Comparison of ENCODE assay signal across 17 cellular contexts in the genomic region with DNA sequence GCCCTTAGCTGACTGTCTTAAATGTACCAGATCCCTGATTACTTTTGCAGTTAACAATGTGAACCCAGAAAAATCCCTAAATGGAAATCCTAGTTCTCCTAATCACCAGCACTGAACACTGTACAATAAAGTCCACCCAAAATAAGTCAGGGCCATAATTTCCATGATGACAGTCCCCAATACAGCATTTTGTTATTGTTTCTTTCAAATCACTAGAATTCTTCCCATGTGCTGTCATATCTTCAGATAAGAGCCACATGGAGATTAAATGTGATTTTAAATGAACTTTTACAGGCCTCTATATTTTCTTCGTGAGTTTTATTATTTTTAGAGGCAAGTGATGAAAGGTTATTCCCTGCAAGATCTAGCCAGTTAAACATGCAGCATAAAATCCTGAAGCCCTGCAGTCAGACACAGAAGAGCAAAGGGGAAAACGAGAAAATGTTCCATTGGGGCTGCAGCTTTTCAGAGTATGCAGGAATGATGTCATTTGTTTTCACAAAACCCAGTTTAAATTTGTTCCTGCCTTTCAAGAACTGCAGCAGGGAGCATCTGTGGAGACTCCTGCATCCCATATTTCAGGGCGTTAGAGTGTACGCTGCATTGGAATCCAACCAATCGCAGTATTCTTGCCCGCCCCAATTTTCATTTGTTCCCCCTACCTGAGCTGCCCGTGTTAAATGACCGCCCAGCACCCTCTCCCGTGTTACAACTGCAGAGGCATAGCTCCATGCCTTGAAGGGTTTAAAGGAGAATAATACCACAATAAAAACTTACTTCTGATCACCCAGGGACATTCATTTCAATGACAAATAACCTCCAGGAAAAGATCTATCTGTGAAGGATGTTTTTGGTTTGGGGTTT.
A peak's percentile ranks its signal among the peaks of the same experiment; 100 is the strongest.
DNase-seq lines count a peak whose midpoint lies in the region; ATAC-seq and TF ChIP-seq lines count a peak whose summit lies in the region.
"Had no signal": no experiment of that assay in that cellular context is flagged by ENCODE, and none has a peak within 500 bp of the region (broad histone marks: within the 10 kb centered on the region; RNA-seq: fewer than 3 reads in every experiment).

No MANE protein-coding gene starts in this region.

- no peak overlapping the region for H3K23ac ChIP-seq in mesendoderm (ENCODE audit: low read length)

- no peaks in the 10 kb centered on the region for H3K36me3 ChIP-seq in esophagus muscularis mucosa
- H3K36me3 ChIP-seq in mesendoderm (ENCODE audit: control insufficient read depth, insufficient read depth, low read length): no peaks in the 10 kb centered on the region
- H3K36me3 ChIP-seq in thoracic aorta: no peaks in the 10 kb centered on the region
- H3K36me3 ChIP-seq: neutrophil, SJSA1 had no signal

- no peak for TF ChIP-seq POLR2A in esophagus muscularis mucosa (IDR thresholded peaks at IDR 0.05; ENCODE audit: low read depth)

- CTCF ChIA-PET in WTC11 (lab: Charles Lee): interaction anchor here (0.7 to 2.4 kb wide), 2 partner anchors 13 to 15 kb away, joined by 4 to 11 read pairs; no protein-coding TSS in a partner anchor

- H2BK15ac ChIP-seq in mesendoderm (replicated peaks; ENCODE audit: low read depth): no peak overlapping the region

- intact Hi-C loops in esophagus muscularis mucosa (cut with DNase I): no loop called here

- POLR2A ChIA-PET in WTC11 (lab: Charles Lee): no interaction called here

- H3K4me3 Mint-ChIP-seq in WTC11: peak overlapping the region; percentile 21
- H3K4me3 Mint-ChIP-seq: activated CD4-positive, alpha-beta T cell treated with anti-CD3 and anti-CD28 coated beads for 36 hours; activated naive CD4-positive, alpha-beta T cell treated with anti-CD3 and anti-CD28 coated beads for 36 hours; type B pancreatic cell had no signal

- H4K5ac ChIP-seq in mesendoderm (ENCODE audit: low read length): no peak overlapping the region

- H3K9me3 ChIP-seq in esophagus muscularis mucosa: no peaks in the 10 kb centered on the region
- H3K9me3 ChIP-seq in thoracic aorta: no peaks in the 10 kb centered on the region
- H3K9me3 ChIP-seq: neutrophil, SJSA1 had no signal

- H3K4me3 ChIP-seq in esophagus muscularis mucosa: no peak overlapping the region
- H3K4me3 ChIP-seq in mesendoderm (ENCODE audit: low read length): no peak overlapping the region
- peak overlapping the region; percentile 8 for H3K4me3 ChIP-seq in thoracic aorta
- H3K4me3 ChIP-seq: SJSA1 had no signal

- no peak overlapping the region for H4K8ac ChIP-seq in mesendoderm (ENCODE audit: low read depth, low read length)

- no peak for TF ChIP-seq EP300 in esophagus muscularis mucosa (IDR thresholded peaks at IDR 0.05)

- H3K27me3 ChIP-seq in esophagus muscularis mucosa (no peaks in the 10 kb centered on the region), mesendoderm (ENCODE audit: insufficient read depth, low read length, poor library complexity) (no peaks in the 10 kb centered on the region), thoracic aorta (replicated peaks; ENCODE audit: insufficient read depth) (no peaks in the 10 kb centered on the region)
- H3K27me3 ChIP-seq: neutrophil, SJSA1 had no signal

- H2BK120ac ChIP-seq in mesendoderm (ENCODE audit: low read depth, low read length): no peak overlapping the region

- peak; percentile 87 for ATAC-seq in WTC11
- ATAC-seq in thoracic aorta (ENCODE audit: insufficient number of reproducible peaks, low FRiP score, low read depth): no peak
- ATAC-seq in HG02870 (IDR thresholded peaks at IDR 0.05; ENCODE audit: unreplicated experiment): no peak
- ATAC-seq: activated CD4-positive, alpha-beta T cell treated with anti-CD3 and anti-CD28 coated beads for 36 hours; foreskin keratinocyte had no signal

- H2AK5ac ChIP-seq in mesendoderm (ENCODE audit: low read length): no peak overlapping the region

- H2BK5ac ChIP-seq in mesendoderm (ENCODE audit: low read length): no peak overlapping the region

- H3K27ac Mint-ChIP-seq in WTC11: peak overlapping the region; percentile 60
- H3K27ac Mint-ChIP-seq: activated CD4-positive, alpha-beta T cell treated with anti-CD3 and anti-CD28 coated beads for 36 hours; activated naive CD4-positive, alpha-beta T cell treated with anti-CD3 and anti-CD28 coated beads for 36 hours; type B pancreatic cell had no signal

- peak overlapping the region; percentile 28 for H3K18ac ChIP-seq in mesendoderm (ENCODE audit: low read length)

- H3K4me1 ChIP-seq in esophagus muscularis mucosa (peaks cover 0 to 24% (median 19%) of the 10 kb centered on the region in 4 donors), mesendoderm (ENCODE audit: control insufficient read depth, low read depth, low read length) (no peaks in the 10 kb centered on the region), thoracic aorta (ENCODE audit: control insufficient read depth in 1 of 2, low read depth in 2 of 2) (peaks cover 15 to 19% of the 10 kb centered on the region in 2 donors)
- H3K4me1 ChIP-seq: foreskin keratinocyte, SJSA1 had no signal

- H3K56ac ChIP-seq in mesendoderm (ENCODE audit: low read length): no peak overlapping the region

- DNase-seq in WTC11 (ENCODE audit: low spot score) (peak; percentile 17), esophagus muscularis mucosa (ENCODE audit: extremely low spot score) (no peak), mesendoderm (peak; percentile 18), thoracic aorta (ENCODE audit: low spot score) (no peak)
- no peak for DNase-seq in effector CD4-positive, alpha-beta T cell
- DNase-seq in NK-92 treated with Interleukin-12 subunit alpha and Interleukin-12 subunit beta, amount 100 ng/mL, for 24 hours (lab: John Stamatoyannopoulos, UW): no peak
- DNase-seq in activated CD4-positive, alpha-beta T cell treated with anti-CD3 and anti-CD28 coated beads, Interleukin-2, amount 50 U/mL, for 1 hour: no peak
- DNase-seq: activated CD4-positive, alpha-beta T cell treated with anti-CD3 and anti-CD28 coated beads for 36 hours; activated naive CD4-positive, alpha-beta T cell treated with anti-CD3 and anti-CD28 coated beads for 36 hours; foreskin keratinocyte; NCI-H1930; NCI-H524 treated with DMSO at 0.1 percent for 48 hours; T1000 had no signal

- no peaks in the 10 kb centered on the region for H3K36me3 Mint-ChIP-seq in WTC11
- H3K36me3 Mint-ChIP-seq: type B pancreatic cell had no signal

- no peaks in the 10 kb centered on the region for H3K79me2 ChIP-seq in mesendoderm (ENCODE audit: control insufficient read depth, insufficient read depth, low read length)

- H3K27ac ChIP-seq in esophagus muscularis mucosa (replicated peaks in 1 of 4): peak overlapping the region in 3 of 4 donors; percentile 15 to 43 (median 34)
- H3K27ac ChIP-seq in mesendoderm (ENCODE audit: low read depth, low read length): no peak overlapping the region
- H3K27ac ChIP-seq in thoracic aorta: peak overlapping the region; percentile 16 to 52
- H3K27ac ChIP-seq: foreskin keratinocyte, neutrophil, SJSA1 had no signal

- no peaks in the 10 kb centered on the region for H3K9me3 Mint-ChIP-seq in WTC11
- H3K9me3 Mint-ChIP-seq: activated naive CD4-positive, alpha-beta T cell treated with anti-CD3 and anti-CD28 coated beads for 36 hours had no signal

- no peaks in the 10 kb centered on the region for H3K27me3 Mint-ChIP-seq in WTC11 (ENCODE audit: low read depth)
- H3K27me3 Mint-ChIP-seq: activated CD4-positive, alpha-beta T cell treated with anti-CD3 and anti-CD28 coated beads for 36 hours; type B pancreatic cell had no signal

- H3K4me1 Mint-ChIP-seq in WTC11: peaks cover 37% of the 10 kb centered on the region

- TF ChIP-seq CTCF in WTC11 (IDR thresholded peaks at IDR 0.05) (no peak), esophagus muscularis mucosa (IDR thresholded peaks at IDR 0.05) (no peak), thoracic aorta (IDR thresholded peaks at IDR 0.05) (no peak)

- no peak overlapping the region for H3K4ac ChIP-seq in mesendoderm (ENCODE audit: low read depth, low read length)

- H3K4me2 ChIP-seq in mesendoderm (ENCODE audit: low read length): no peak overlapping the region

- H3K79me1 ChIP-seq in mesendoderm (ENCODE audit: low read length): no peaks in the 10 kb centered on the region

- WGBS in esophagus muscularis mucosa: 38% methylated on average over 9 of the region's 9 CpGs
- WGBS in mesendoderm (ENCODE audit: extremely low coverage, insufficient coverage, low lambda C conversion rate): no CpG with 5 or more reads among the region's 9 CpGs

- no peak overlapping the region for H3K9ac ChIP-seq in mesendoderm (ENCODE audit: low read length)

TF ChIP-seq in WTC11, 78 proteins besides CTCF, POLR2A, EP300 and RAD21 (continues in another document):
- TF ChIP-seq ATF1 (CRISPR knock-in tag; IDR thresholded peaks at IDR 0.05): no peak
- no peak for TF ChIP-seq ESRRA (CRISPR knock-in tag; IDR thresholded peaks at IDR 0.05; ENCODE audit: borderline replicate concordance)
- TF ChIP-seq, protein P1, sequence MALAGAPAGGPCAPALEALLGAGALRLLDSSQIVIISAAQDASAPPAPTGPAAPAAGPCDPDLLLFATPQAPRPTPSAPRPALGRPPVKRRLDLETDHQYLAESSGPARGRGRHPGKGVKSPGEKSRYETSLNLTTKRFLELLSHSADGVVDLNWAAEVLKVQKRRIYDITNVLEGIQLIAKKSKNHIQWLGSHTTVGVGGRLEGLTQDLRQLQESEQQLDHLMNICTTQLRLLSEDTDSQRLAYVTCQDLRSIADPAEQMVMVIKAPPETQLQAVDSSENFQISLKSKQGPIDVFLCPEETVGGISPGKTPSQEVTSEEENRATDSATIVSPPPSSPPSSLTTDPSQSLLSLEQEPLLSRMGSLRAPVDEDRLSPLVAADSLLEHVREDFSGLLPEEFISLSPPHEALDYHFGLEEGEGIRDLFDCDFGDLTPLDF (CRISPR knock-in tag; IDR thresholded peaks at IDR 0.05): no peak
- TF ChIP-seq, protein P2, sequence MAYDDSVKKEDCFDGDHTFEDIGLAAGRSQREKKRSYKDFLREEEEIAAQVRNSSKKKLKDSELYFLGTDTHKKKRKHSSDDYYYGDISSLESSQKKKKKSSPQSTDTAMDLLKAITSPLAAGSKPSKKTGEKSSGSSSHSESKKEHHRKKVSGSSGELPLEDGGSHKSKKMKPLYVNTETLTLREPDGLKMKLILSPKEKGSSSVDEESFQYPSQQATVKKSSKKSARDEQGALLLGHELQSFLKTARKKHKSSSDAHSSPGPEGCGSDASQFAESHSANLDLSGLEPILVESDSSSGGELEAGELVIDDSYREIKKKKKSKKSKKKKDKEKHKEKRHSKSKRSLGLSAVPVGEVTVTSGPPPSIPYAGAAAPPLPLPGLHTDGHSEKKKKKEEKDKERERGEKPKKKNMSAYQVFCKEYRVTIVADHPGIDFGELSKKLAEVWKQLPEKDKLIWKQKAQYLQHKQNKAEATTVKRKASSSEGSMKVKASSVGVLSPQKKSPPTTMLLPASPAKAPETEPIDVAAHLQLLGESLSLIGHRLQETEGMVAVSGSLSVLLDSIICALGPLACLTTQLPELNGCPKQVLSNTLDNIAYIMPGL (CRISPR knock-in tag; IDR thresholded peaks at IDR 0.05): no peak
- no peak for TF ChIP-seq CREM (CRISPR knock-in tag; IDR thresholded peaks at IDR 0.05)
- TF ChIP-seq ETV6 (CRISPR knock-in tag; IDR thresholded peaks at IDR 0.05): no peak
- no peak for TF ChIP-seq CBFB (CRISPR knock-in tag; IDR thresholded peaks at IDR 0.05; ENCODE audit: low read depth)
- TF ChIP-seq ELF4 (CRISPR knock-in tag; IDR thresholded peaks at IDR 0.05; ENCODE audit: low read depth): no peak

Comparison
In these comparisons a context has a peak if more than half of its experiments do, and no peak if none do; other contexts are left out.
1. DNase-seq: peak in WTC11 (single experiment) and mesendoderm (single experiment); none in esophagus muscularis mucosa (single experiment), thoracic aorta (single experiment), effector CD4-positive, alpha-beta T cell (single experiment), NK-92 treated with Interleukin-12 subunit alpha and Interleukin-12 subunit beta, amount 100 ng/mL, for 24 hours (single experiment) and activated CD4-positive, alpha-beta T cell treated with anti-CD3 and anti-CD28 coated beads, Interleukin-2, amount 50 U/mL, for 1 hour (single experiment).